8 cellular contexts compared by ENCODE assay signal in the genomic region with DNA sequence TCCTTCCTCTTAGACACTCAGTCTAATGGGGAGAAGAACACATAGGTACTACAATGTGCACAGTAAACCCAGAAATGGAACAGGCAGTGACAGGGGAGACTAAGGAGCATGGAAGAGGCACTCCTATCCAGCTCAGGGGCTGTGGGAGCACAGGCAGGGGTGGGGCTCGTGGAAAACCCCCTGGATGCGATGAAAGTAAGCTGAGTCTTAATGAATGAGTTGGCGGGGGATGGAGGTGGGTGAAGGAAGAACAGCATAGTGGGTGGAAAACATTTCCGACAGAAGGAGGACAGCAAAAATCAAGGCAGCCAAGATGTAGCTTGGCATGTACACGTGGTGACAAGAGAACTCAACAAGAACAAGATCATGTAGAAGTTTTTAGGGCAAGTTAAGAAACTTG.
"Had no signal": no experiment of that assay in that cellular context is flagged by ENCODE, and none has a peak within 500 bp of the region (broad histone marks: within the 10 kb centered on the region; RNA-seq: fewer than 3 reads in every experiment).

No MANE protein-coding gene starts in this region.

- H3K27ac Mint-ChIP-seq: IgD-negative memory B cell had no signal

- H3K36me3 Mint-ChIP-seq: IgD-negative memory B cell had no signal

- FAIRE-seq: HepG2, HTR-8/SVneo, K562 had no signal

- H3K27ac ChIP-seq: HL-60, KMS-11 had no signal

- H3K4me3 Mint-ChIP-seq: IgD-negative memory B cell had no signal

- ATAC-seq: HepG2, K562 had no signal

- H3K4me3 ChIP-seq: K562 had no signal

- H3K4me1 Mint-ChIP-seq: IgD-negative memory B cell had no signal

- H3K9ac ChIP-seq: KMS-11 had no signal

- H3K4me2 ChIP-seq: KMS-11 had no signal

- DNase-seq: KBM-7, KG1 had no signal
